Comparison of ENCODE assay signal across 8 cellular contexts in the genomic region with DNA sequence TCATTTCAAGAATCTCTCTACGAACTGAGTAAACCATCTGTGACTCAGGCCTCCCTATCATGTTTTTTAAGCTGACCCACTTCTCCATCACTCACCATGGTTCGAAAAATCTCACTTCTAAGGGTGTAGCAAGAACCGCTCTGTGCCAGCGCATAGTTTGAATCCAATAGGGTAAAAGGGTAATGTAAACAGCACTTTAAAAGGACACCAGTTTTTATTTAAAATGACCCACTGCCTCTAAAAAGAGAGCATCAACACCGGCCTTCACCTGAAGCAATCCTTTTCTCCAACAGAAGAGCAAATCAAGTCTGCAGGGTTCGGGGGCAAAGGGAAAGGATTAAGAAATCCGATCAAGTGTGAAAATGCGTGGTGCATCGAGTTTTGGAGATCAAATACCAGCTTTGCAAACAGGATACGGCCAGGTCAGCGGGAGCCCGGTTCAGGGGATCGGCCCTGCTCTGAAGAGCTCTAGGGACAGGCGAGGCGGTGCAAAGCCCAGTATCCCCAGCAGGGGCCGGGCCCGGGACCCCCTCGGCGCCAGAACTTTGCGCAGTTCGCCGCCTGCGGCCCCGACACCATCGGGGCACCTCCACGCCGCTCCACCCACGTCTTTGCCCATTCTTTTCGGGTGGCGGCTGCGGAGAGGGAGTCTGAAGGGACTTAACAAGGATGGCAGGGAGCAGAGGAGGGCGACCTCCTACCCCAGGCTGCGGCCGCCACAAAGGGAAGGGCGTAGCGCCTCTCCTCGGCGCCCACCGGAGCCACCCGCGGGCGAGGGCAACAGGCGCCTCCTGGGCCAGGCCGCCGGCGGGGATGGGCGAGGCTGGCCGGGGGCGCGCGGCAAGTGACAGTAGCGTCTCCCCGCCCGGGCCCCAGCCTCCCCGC. TPM values are rescaled to one million over a fixed set of nuclear protein-coding genes. Genes with fewer than 3 reads are reported as not detected.
DNase-seq lines count a peak whose midpoint lies in the region; ATAC-seq and TF ChIP-seq lines count a peak whose summit lies in the region.

No MANE protein-coding gene starts in this region.

- H3K27ac Mint-ChIP-seq in activated CD8-positive, alpha-beta T cell treated with anti-CD3 and anti-CD28 coated beads for 36 hours = peak overlapping the region; percentile 73
- peak overlapping the region; percentile 45 for H3K27ac Mint-ChIP-seq in endothelial cell (ENCODE audit: unreplicated experiment)

- CTCF ChIA-PET in activated CD8-positive, alpha-beta T cell treated with anti-CD3 and anti-CD28 coated beads for 36 hours (lab: Charles Lee) = interaction anchor here (0.6 to 2.5 kb wide), 11 partner anchors 19 to 209 kb away, joined by 3 to 12 read pairs (median 3); a partner anchor contains a TSS

- DNase-seq in NCI-H748 (lab: John Stamatoyannopoulos, UW; ENCODE audit: unreplicated experiment) (peak; percentile 55), NCI-H748 treated with DMSO at 0.1 percent for 48 hours (lab: John Stamatoyannopoulos, UW) (no peak), NCI-H1105 treated with DMSO at 0.1 percent for 48 hours (lab: John Stamatoyannopoulos, UW) (peak; percentile 17), endothelial cell (ENCODE audit: low spot score) (peak; percentile 77), mesenteric fat pad (ENCODE audit: low spot score) (peak; percentile 91)
- DNase-seq in activated CD8-positive, alpha-beta T cell treated with anti-CD3 and anti-CD28 coated beads for 36 hours = peak; percentile 62
- DNase-seq in stimulated activated CD8-positive, alpha-beta memory T cell treated with anti-CD3 and anti-CD28 coated beads, Interleukin-4, amount 100 ng/mL, for 48 hours = peak; percentile 58

- H3K27me3 Mint-ChIP-seq in activated CD8-positive, alpha-beta T cell treated with anti-CD3 and anti-CD28 coated beads for 36 hours = no peaks in the 10 kb centered on the region
- H3K27me3 Mint-ChIP-seq in endothelial cell (ENCODE audit: unreplicated experiment) = peaks cover 2% of the 10 kb centered on the region

- intact Hi-C loops in activated CD8-positive, alpha-beta T cell treated with anti-CD3 and anti-CD28 coated beads for 36 hours (cut with micrococcal nuclease) = no loop called here

- peak; percentile 42 for TF ChIP-seq CTCF in activated CD8-positive, alpha-beta T cell treated with anti-CD3 and anti-CD28 coated beads for 36 hours (IDR thresholded peaks at IDR 0.05)
- peak; percentile 64 for TF ChIP-seq CTCF in endothelial cell (IDR thresholded peaks at IDR 0.05; ENCODE audit: unreplicated experiment)

- H3K9me3 Mint-ChIP-seq in activated CD8-positive, alpha-beta T cell treated with anti-CD3 and anti-CD28 coated beads for 36 hours = no peaks in the 10 kb centered on the region
- no peaks in the 10 kb centered on the region for H3K9me3 Mint-ChIP-seq in endothelial cell (ENCODE audit: unreplicated experiment)

- POLR2A ChIA-PET in activated CD8-positive, alpha-beta T cell treated with anti-CD3 and anti-CD28 coated beads for 36 hours (lab: Charles Lee) = interaction anchor here (0.6 to 1.7 kb wide), 3 partner anchors 18 to 1267 kb away, joined by 3 to 6 read pairs (median 4); no protein-coding TSS in a partner anchor

- peaks cover 4% of the 10 kb centered on the region for H3K36me3 Mint-ChIP-seq in activated CD8-positive, alpha-beta T cell treated with anti-CD3 and anti-CD28 coated beads for 36 hours (ENCODE audit: low read depth)
- peaks cover 3% of the 10 kb centered on the region for H3K36me3 Mint-ChIP-seq in endothelial cell (ENCODE audit: low read depth, unreplicated experiment)

- H3K4me1 Mint-ChIP-seq in activated CD8-positive, alpha-beta T cell treated with anti-CD3 and anti-CD28 coated beads for 36 hours (ENCODE audit: low read depth) = peaks cover 48% of the 10 kb centered on the region
- H3K4me1 Mint-ChIP-seq in endothelial cell (ENCODE audit: unreplicated experiment) = peaks cover 12% of the 10 kb centered on the region

- H3K4me3 Mint-ChIP-seq in activated CD8-positive, alpha-beta T cell treated with anti-CD3 and anti-CD28 coated beads for 36 hours = peak overlapping the region; percentile 80
- H3K4me3 Mint-ChIP-seq in endothelial cell (ENCODE audit: unreplicated experiment) = peak overlapping the region; percentile 96

- peak; percentile 29 for ATAC-seq in HG02623 (IDR thresholded peaks at IDR 0.05; ENCODE audit: unreplicated experiment)
- peak; percentile 17 for ATAC-seq in activated CD8-positive, alpha-beta T cell treated with anti-CD3 and anti-CD28 coated beads for 36 hours

RNA-seq across cellular contexts. Expression of a gene that starts 0.8 kb away (rescaled TPM):
- 10 to 100 TPM; 15.9 to 16.2 TPM for total RNA-seq in activated CD8-positive, alpha-beta T cell treated with anti-CD3 and anti-CD28 coated beads for 36 hours
- 7.4 TPM for total RNA-seq in endothelial cell (ENCODE audit: unreplicated experiment)
- 127 TPM for total RNA-seq in mesenteric fat pad
